Comparison of ENCODE assay signal across 1 cellular context in genomic region chr18:58499527-58499926, GRCh38.
TF ChIP-seq lines count a peak whose summit lies in the region.

No MANE protein-coding gene starts in this region.

TF ChIP-seq in H1, 55 proteins besides CTCF, POLR2A, EP300 and RAD21 (continued from another document):
- no peak for TF ChIP-seq CHD7 (IDR thresholded peaks at IDR 0.05; ENCODE audit: insufficient replicate concordance, low read length)
- TF ChIP-seq YY1 (IDR thresholded peaks at IDR 0.05; ENCODE audit: low read depth, low read length), result no peak
- TF ChIP-seq CBX5 (IDR thresholded peaks at IDR 0.05; ENCODE audit: low read depth, low read length), result no peak
- no peak for TF ChIP-seq SIN3A (conservative IDR thresholded peaks at IDR 0.05 in 1 of 2, IDR thresholded peaks at IDR 0.05 in 1 of 2; ENCODE audit: low read depth in 1 of 2, low read length in 2 of 2)
- TF ChIP-seq E2F6 (IDR thresholded peaks at IDR 0.05), result no peak
- TF ChIP-seq PHF8 (conservative IDR thresholded peaks at IDR 0.05; ENCODE audit: low read depth, low read length), result no peak
- TF ChIP-seq BACH1 (IDR thresholded peaks at IDR 0.05; ENCODE audit: low read length), result no peak
- TF ChIP-seq SIRT6 (IDR thresholded peaks at IDR 0.05; ENCODE audit: low read length), result no peak
- TF ChIP-seq ATF3 (IDR thresholded peaks at IDR 0.05; ENCODE audit: insufficient read depth, low read depth, low read length), result no peak
- no peak for TF ChIP-seq CHD2 (IDR thresholded peaks at IDR 0.05; ENCODE audit: low read length)
- TF ChIP-seq SIX5 (IDR thresholded peaks at IDR 0.05; ENCODE audit: low read depth, low read length), result no peak
- TF ChIP-seq SP4 (IDR thresholded peaks at IDR 0.05; ENCODE audit: low read length), result no peak
- TF ChIP-seq BCL11A (IDR thresholded peaks at IDR 0.05; ENCODE audit: low read depth in 2 of 2, low read length in 2 of 2), result no peak
- no peak for TF ChIP-seq EZH2 (IDR thresholded peaks at IDR 0.05; ENCODE audit: low read depth, low read length, severe bottlenecking)
- TF ChIP-seq JUND (IDR thresholded peaks at IDR 0.05; ENCODE audit: low read length), result no peak
- TF ChIP-seq RFX5 (IDR thresholded peaks at IDR 0.05; ENCODE audit: borderline replicate concordance, low read depth, low read length), result no peak
- no peak for TF ChIP-seq HDAC2 (IDR thresholded peaks at IDR 0.05; ENCODE audit: borderline replicate concordance in 1 of 2, low read depth in 2 of 2, low read length in 2 of 2)
- TF ChIP-seq TAF7 (optimal IDR thresholded peaks at IDR 0.05; ENCODE audit: borderline replicate concordance, low read depth, low read length), result no peak
